ENCODE assay signal across 8 cellular contexts in the genomic region with DNA sequence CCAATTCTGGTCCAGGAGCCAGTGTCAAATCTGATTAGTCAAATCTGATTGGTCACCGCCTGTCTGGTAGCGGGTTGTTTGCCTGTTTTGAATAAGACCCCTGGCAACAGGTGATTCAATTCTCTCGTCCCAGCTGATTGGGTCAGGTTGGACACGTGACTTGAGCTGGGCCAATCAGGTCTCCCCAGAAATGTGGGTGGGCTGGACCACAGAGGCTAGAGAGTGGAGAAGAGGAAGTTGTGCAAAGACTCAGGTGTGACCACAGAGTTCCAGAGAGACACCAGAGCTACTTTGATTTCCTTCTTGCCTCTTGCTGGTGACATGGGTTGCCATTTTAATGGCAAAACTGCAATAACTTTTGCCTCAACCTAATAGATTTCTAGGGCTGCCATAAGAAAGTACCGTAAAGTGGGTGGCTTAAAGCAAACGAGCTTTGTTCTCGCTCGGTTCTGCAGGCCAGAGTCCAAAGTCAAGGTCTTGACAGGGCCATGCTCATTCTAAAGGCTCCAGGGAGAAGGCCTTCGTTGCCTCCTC. TPM values are rescaled to one million over a fixed set of nuclear protein-coding genes. Genes with fewer than 3 reads are reported as not detected.
DNase-seq lines count a peak whose midpoint lies in the region; ATAC-seq, FAIRE-seq and TF ChIP-seq lines count a peak whose summit lies in the region.

No MANE protein-coding gene starts in this region.

- ATAC-seq in GM19468 (IDR thresholded peaks at IDR 0.05; ENCODE audit: extremely low read depth, unreplicated experiment): peak; percentile 18
- peak; percentile 61 for ATAC-seq in HG03565 (IDR thresholded peaks at IDR 0.05; ENCODE audit: unreplicated experiment)
- peak; percentile 91 for ATAC-seq in activated naive CD8-positive, alpha-beta T cell treated with anti-CD3 and anti-CD28 coated beads, Interleukin-2, amount 10 ng/mL, durations not matched to agents 7 days and 5 days (ENCODE audit: low read depth)
- peak; percentile 77 for ATAC-seq in HepG2

- H4K20me1 ChIP-seq in HepG2 (ENCODE audit: insufficient read depth, low read length): no peaks in the 10 kb centered on the region

- POLR2A ChIA-PET in activated naive CD8-positive, alpha-beta T cell treated with anti-CD3 and anti-CD28 coated beads, Interleukin-2, amount 10 ng/mL, durations not matched to agents 7 days and 5 days (lab: Charles Lee): interaction anchor here (0.7 to 1.7 kb wide), 3 partner anchors 15 to 46 kb away, joined by 3 to 6 read pairs (median 4); no protein-coding TSS in a partner anchor
- POLR2A ChIA-PET in HepG2 (lab: Yijun Ruan, JAX): no interaction called here

- peaks cover 28% of the 10 kb centered on the region for H3K27me3 Mint-ChIP-seq in activated naive CD8-positive, alpha-beta T cell treated with anti-CD3 and anti-CD28 coated beads, Interleukin-2, amount 10 ng/mL, durations not matched to agents 7 days and 5 days

- H3K4me2 ChIP-seq in HepG2 (ENCODE audit: low read depth, low read length): peak overlapping the region; percentile 21

- no peaks in the 10 kb centered on the region for H3K79me2 ChIP-seq in HepG2 (ENCODE audit: insufficient read depth, low read length)

- H3K9ac ChIP-seq in HepG2 (ENCODE audit: insufficient read depth, low read depth, low read length): no peak overlapping the region

- no peak for TF ChIP-seq CTCF in HepG2 (CRISPR knock-in tag; IDR thresholded peaks at IDR 0.05)

- H3K4me1 Mint-ChIP-seq in activated naive CD8-positive, alpha-beta T cell treated with anti-CD3 and anti-CD28 coated beads, Interleukin-2, amount 10 ng/mL, durations not matched to agents 7 days and 5 days: peaks cover 43% of the 10 kb centered on the region

- in situ Hi-C loops in HepG2 (cut with HindIII; ENCODE audit: extremely low pct_ligation_motif_present, low pct_unique_long_range_greater_than_20kb): no loop called here

- no peak for TF ChIP-seq EP300 in HepG2 (IDR thresholded peaks at IDR 0.05; ENCODE audit: low read depth in 2 of 2, low read length in 2 of 2)
- no peak for TF ChIP-seq EP300 in HepG2 (CRISPR knock-in tag; IDR thresholded peaks at IDR 0.05; ENCODE audit: borderline replicate concordance)

- no peak overlapping the region for H3K27ac ChIP-seq in HepG2 (ENCODE audit: extremely low read length, insufficient read depth, low read length)

- H3K27me3 ChIP-seq in HepG2 (ENCODE audit: control insufficient read depth in 1 of 2, insufficient read depth in 2 of 2, low read length in 2 of 2): peaks cover 0 to 13% of the 10 kb centered on the region in 2 experiments; a peak in 3 of 5 replicates

- no peak overlapping the region for H2AFZ ChIP-seq in HepG2 (ENCODE audit: low read length)

- H3K4me3 Mint-ChIP-seq in activated naive CD8-positive, alpha-beta T cell treated with anti-CD3 and anti-CD28 coated beads, Interleukin-2, amount 10 ng/mL, durations not matched to agents 7 days and 5 days: peak overlapping the region; percentile 51

- FAIRE-seq in HepG2 (lab: Jason Lieb, UNC): no peak

- peak overlapping the region; percentile 76 for H3K27ac Mint-ChIP-seq in activated naive CD8-positive, alpha-beta T cell treated with anti-CD3 and anti-CD28 coated beads, Interleukin-2, amount 10 ng/mL, durations not matched to agents 7 days and 5 days

- TF ChIP-seq POLR2A in HepG2 (IDR thresholded peaks at IDR 0.05; ENCODE audit: insufficient read depth in 1 of 2, low read depth in 2 of 2, low read length in 2 of 2): no peak

- no peak for TF ChIP-seq RAD21 in HepG2 (CRISPR knock-in tag; IDR thresholded peaks at IDR 0.05)

- DNase-seq in EL (peak; percentile 47), T follicular helper cell (ENCODE audit: low read depth) (peak; percentile 51), HepG2 (ENCODE audit: low spot score) (peak; percentile 71), hepatic stellate cell (ENCODE audit: low spot score) (no peak)
- peak; percentile 85 for DNase-seq in activated naive CD8-positive, alpha-beta T cell treated with anti-CD3 and anti-CD28 coated beads, Interleukin-2, amount 10 ng/mL, durations not matched to agents 7 days and 5 days
- DNase-seq in stimulated activated naive CD4-positive, alpha-beta T cell treated with Interleukin-2 at 50 U/mL for 16 hours (lab: John Stamatoyannopoulos, UW): peak; percentile 68

- H3K9me3 Mint-ChIP-seq in activated naive CD8-positive, alpha-beta T cell treated with anti-CD3 and anti-CD28 coated beads, Interleukin-2, amount 10 ng/mL, durations not matched to agents 7 days and 5 days: peaks cover 2% of the 10 kb centered on the region

- 55% methylated on average over 9 of the region's 9 CpGs for WGBS in HepG2 (ENCODE audit: low lambda C conversion rate)

- CTCF ChIA-PET in HepG2 (lab: Yijun Ruan, JAX; ENCODE audit: low intra/inter-chr PET ratio, low total read pairs): no interaction called here

- H3K36me3 ChIP-seq in HepG2 (replicated peaks in 1 of 2; ENCODE audit: control insufficient read depth in 1 of 2, insufficient read depth in 2 of 2, low read length in 2 of 2): no peaks in the 10 kb centered on the region

- intact Hi-C loops in HepG2 (cut with micrococcal nuclease; ENCODE audit: unreplicated experiment): no loop called here

- peaks cover 8% of the 10 kb centered on the region for H3K36me3 Mint-ChIP-seq in activated naive CD8-positive, alpha-beta T cell treated with anti-CD3 and anti-CD28 coated beads, Interleukin-2, amount 10 ng/mL, durations not matched to agents 7 days and 5 days

- peaks cover 35% of the 10 kb centered on the region for H3K4me1 ChIP-seq in HepG2 (ENCODE audit: insufficient read depth, low read length)

- H3K9me3 ChIP-seq in HepG2 (ENCODE audit: low read length): no peaks in the 10 kb centered on the region

- no peak overlapping the region for H3K4me3 ChIP-seq in HepG2 (replicated peaks in 1 of 3; ENCODE audit: insufficient read depth in 1 of 3, low read depth in 2 of 3, low read length in 3 of 3)

- BruUV-seq in HepG2 (replicated peaks; lab: Mats Ljungman, UMichigan): no TSS peak

RNA-seq across cellular contexts. Expression of a gene that starts 5.4 kb away (rescaled TPM):
- total RNA-seq in activated naive CD8-positive, alpha-beta T cell treated with anti-CD3 and anti-CD28 coated beads, Interleukin-2, amount 10 ng/mL, durations not matched to agents 7 days and 5 days: 1 to 10 TPM; 2.6 to 3.7 TPM
- 0.20 and 1.0 TPM in 2 replicates for total RNA-seq in HepG2 (2016; rRNA removed; fragmentation: Illumina TruSeq; extraction: Trizol)
- 0.26 and 0.30 TPM in 2 replicates for total RNA-seq in HepG2 (2016; cell fraction: cytosol; rRNA removed; fragmentation: Illumina TruSeq; extraction: Trizol; ENCODE audit: low read depth)
- 0.25 and 0.84 TPM in 2 replicates for total RNA-seq in HepG2 (2016; cell fraction: insoluble cytoplasmic fraction; rRNA removed; fragmentation: Illumina TruSeq; extraction: Trizol)
- 0.49 and 0.62 TPM in 2 replicates for total RNA-seq in HepG2 (2016; cell fraction: membrane; rRNA removed; fragmentation: Illumina TruSeq; extraction: Trizol)
- total RNA-seq in HepG2 (2016; cell fraction: nucleus; rRNA removed; fragmentation: Illumina TruSeq; extraction: Trizol): 0.78 and 0.90 TPM in 2 replicates
- polyA plus RNA-seq in HepG2 (2011; rRNA removed): 1.5 and 1.8 TPM in 2 replicates
- 1.0 and 1.7 TPM in 2 replicates for polyA plus RNA-seq in HepG2 (2011; cell fraction: cytosol; rRNA removed)
- 1.2 and 1.4 TPM in 2 replicates for polyA plus RNA-seq in HepG2 (2011; cell fraction: nucleus; rRNA removed)
- 1.5 and 2.6 TPM in 2 replicates for polyA plus RNA-seq in HepG2 (2012)
- polyA plus RNA-seq in HepG2 (2016; cell fraction: cytosol; fragmentation: Illumina TruSeq; extraction: Trizol; ENCODE audit: low read depth): 0.10 and 0.31 TPM in 2 replicates
- polyA plus RNA-seq in HepG2 (2016; cell fraction: insoluble cytoplasmic fraction; fragmentation: Illumina TruSeq; extraction: Trizol; ENCODE audit: low read depth): 0.24 and 0.45 TPM in 2 replicates
- 0.22 and 0.38 TPM in 2 replicates for polyA plus RNA-seq in HepG2 (2016; cell fraction: membrane; fragmentation: Illumina TruSeq; extraction: Trizol; ENCODE audit: low read depth)
- 1.9 and 2.1 TPM in 2 replicates for polyA plus RNA-seq in HepG2 (2016; cell fraction: nucleus; fragmentation: Illumina TruSeq; extraction: Trizol; ENCODE audit: insufficient read depth, low read depth)
- polyA minus RNA-seq in HepG2 (2011; rRNA and poly(A)+ RNA removed; ENCODE audit: low replicate concordance): 1.4 and 15.3 TPM in 2 replicates
- polyA minus RNA-seq in HepG2 (2011; cell fraction: cytosol; rRNA and poly(A)+ RNA removed): 0.40 and 1.7 TPM in 2 replicates
- polyA minus RNA-seq in HepG2 (2011; cell fraction: nucleus; rRNA and poly(A)+ RNA removed): 1.2 and 1.5 TPM in 2 replicates

RNA-seq across cellular contexts. Expression of a gene that starts 34.1 kb away (rescaled TPM):
- 10 to 100 TPM in 1 of 2 experiments, 1 to 10 TPM in 1; 8.7 to 11.6 TPM for total RNA-seq in activated naive CD8-positive, alpha-beta T cell treated with anti-CD3 and anti-CD28 coated beads, Interleukin-2, amount 10 ng/mL, durations not matched to agents 7 days and 5 days
- total RNA-seq in HepG2 (2016; rRNA removed; fragmentation: Illumina TruSeq; extraction: Trizol): not detected in 2 replicates
- not detected in 2 replicates for total RNA-seq in HepG2 (2016; cell fraction: cytosol; rRNA removed; fragmentation: Illumina TruSeq; extraction: Trizol; ENCODE audit: low read depth)
- total RNA-seq in HepG2 (2016; cell fraction: insoluble cytoplasmic fraction; rRNA removed; fragmentation: Illumina TruSeq; extraction: Trizol): not detected in 2 replicates
- not detected in 2 replicates for total RNA-seq in HepG2 (2016; cell fraction: membrane; rRNA removed; fragmentation: Illumina TruSeq; extraction: Trizol)
- not detected in 2 replicates for total RNA-seq in HepG2 (2016; cell fraction: nucleus; rRNA removed; fragmentation: Illumina TruSeq; extraction: Trizol)
- polyA plus RNA-seq in HepG2 (2011; rRNA removed): 0.21 TPM in 1 of 2 replicates, not detected in the other
- 0.18 TPM in 1 of 2 replicates, not detected in the other for polyA plus RNA-seq in HepG2 (2011; cell fraction: cytosol; rRNA removed)
- polyA plus RNA-seq in HepG2 (2011; cell fraction: nucleus; rRNA removed): 0.12 TPM in 1 of 2 replicates, not detected in the other
- polyA plus RNA-seq in HepG2 (2012): 0.16 and 0.45 TPM in 2 replicates
- not detected in 2 replicates for polyA plus RNA-seq in HepG2 (2016; cell fraction: cytosol; fragmentation: Illumina TruSeq; extraction: Trizol; ENCODE audit: low read depth)
- polyA plus RNA-seq in HepG2 (2016; cell fraction: insoluble cytoplasmic fraction; fragmentation: Illumina TruSeq; extraction: Trizol; ENCODE audit: low read depth): not detected in 2 replicates
- 0.09 TPM in 1 of 2 replicates, not detected in the other for polyA plus RNA-seq in HepG2 (2016; cell fraction: membrane; fragmentation: Illumina TruSeq; extraction: Trizol; ENCODE audit: low read depth)
- polyA plus RNA-seq in HepG2 (2016; cell fraction: nucleus; fragmentation: Illumina TruSeq; extraction: Trizol; ENCODE audit: insufficient read depth, low read depth): not detected in 2 replicates
- polyA minus RNA-seq in HepG2 (2011; rRNA and poly(A)+ RNA removed; ENCODE audit: low replicate concordance): 1.1 TPM in 1 of 2 replicates, not detected in the other
- not detected in 2 replicates for polyA minus RNA-seq in HepG2 (2011; cell fraction: cytosol; rRNA and poly(A)+ RNA removed)
- 0.26 TPM in 1 of 2 replicates, not detected in the other for polyA minus RNA-seq in HepG2 (2011; cell fraction: nucleus; rRNA and poly(A)+ RNA removed)

RNA-seq across cellular contexts. Expression of a gene that starts 54.6 kb away (rescaled TPM):
- 100 to 1,000 TPM; 126 to 130 TPM for total RNA-seq in activated naive CD8-positive, alpha-beta T cell treated with anti-CD3 and anti-CD28 coated beads, Interleukin-2, amount 10 ng/mL, durations not matched to agents 7 days and 5 days
- 0.04 TPM in 1 of 2 replicates, not detected in the other for total RNA-seq in HepG2 (2016; rRNA removed; fragmentation: Illumina TruSeq; extraction: Trizol)
- not detected in 2 replicates for total RNA-seq in HepG2 (2016; cell fraction: cytosol; rRNA removed; fragmentation: Illumina TruSeq; extraction: Trizol; ENCODE audit: low read depth)
- 0.15 and 0.17 TPM in 2 replicates for total RNA-seq in HepG2 (2016; cell fraction: insoluble cytoplasmic fraction; rRNA removed; fragmentation: Illumina TruSeq; extraction: Trizol)
- total RNA-seq in HepG2 (2016; cell fraction: membrane; rRNA removed; fragmentation: Illumina TruSeq; extraction: Trizol): 0.21 TPM in 1 of 2 replicates, not detected in the other
- 0.13 TPM in 1 of 2 replicates, not detected in the other for total RNA-seq in HepG2 (2016; cell fraction: nucleus; rRNA removed; fragmentation: Illumina TruSeq; extraction: Trizol)
- 0.73 and 0.90 TPM in 2 replicates for polyA plus RNA-seq in HepG2 (2011; rRNA removed)
- polyA plus RNA-seq in HepG2 (2011; cell fraction: cytosol; rRNA removed): 0.44 and 0.58 TPM in 2 replicates
- 1.4 and 1.9 TPM in 2 replicates for polyA plus RNA-seq in HepG2 (2011; cell fraction: nucleus; rRNA removed)
- 6.9 and 8.3 TPM in 2 replicates for polyA plus RNA-seq in HepG2 (2012)
- 0.07 and 0.09 TPM in 2 replicates for polyA plus RNA-seq in HepG2 (2016; cell fraction: cytosol; fragmentation: Illumina TruSeq; extraction: Trizol; ENCODE audit: low read depth)
- polyA plus RNA-seq in HepG2 (2016; cell fraction: insoluble cytoplasmic fraction; fragmentation: Illumina TruSeq; extraction: Trizol; ENCODE audit: low read depth): 0.15 and 0.23 TPM in 2 replicates
- 0.22 and 0.23 TPM in 2 replicates for polyA plus RNA-seq in HepG2 (2016; cell fraction: membrane; fragmentation: Illumina TruSeq; extraction: Trizol; ENCODE audit: low read depth)
- polyA plus RNA-seq in HepG2 (2016; cell fraction: nucleus; fragmentation: Illumina TruSeq; extraction: Trizol; ENCODE audit: insufficient read depth, low read depth): 0.51 and 1.3 TPM in 2 replicates
- 0.14 and 0.19 TPM in 2 replicates for polyA minus RNA-seq in HepG2 (2011; rRNA and poly(A)+ RNA removed; ENCODE audit: low replicate concordance)
- polyA minus RNA-seq in HepG2 (2011; cell fraction: cytosol; rRNA and poly(A)+ RNA removed): not detected in 2 replicates
- polyA minus RNA-seq in HepG2 (2011; cell fraction: nucleus; rRNA and poly(A)+ RNA removed): 0.13 and 0.87 TPM in 2 replicates

RNA-seq across cellular contexts. Expression of a gene that starts 54.7 kb away (rescaled TPM):
- 1 to 10 TPM; 6.9 to 7.7 TPM for total RNA-seq in activated naive CD8-positive, alpha-beta T cell treated with anti-CD3 and anti-CD28 coated beads, Interleukin-2, amount 10 ng/mL, durations not matched to agents 7 days and 5 days
- total RNA-seq in HepG2 (2016; rRNA removed; fragmentation: Illumina TruSeq; extraction: Trizol): not detected in 2 replicates
- total RNA-seq in HepG2 (2016; cell fraction: cytosol; rRNA removed; fragmentation: Illumina TruSeq; extraction: Trizol; ENCODE audit: low read depth): not detected in 2 replicates
- total RNA-seq in HepG2 (2016; cell fraction: insoluble cytoplasmic fraction; rRNA removed; fragmentation: Illumina TruSeq; extraction: Trizol): not detected in 2 replicates
- not detected in 2 replicates for total RNA-seq in HepG2 (2016; cell fraction: membrane; rRNA removed; fragmentation: Illumina TruSeq; extraction: Trizol)
- total RNA-seq in HepG2 (2016; cell fraction: nucleus; rRNA removed; fragmentation: Illumina TruSeq; extraction: Trizol): not detected in 2 replicates
- 0.13 and 0.51 TPM in 2 replicates for polyA plus RNA-seq in HepG2 (2011; rRNA removed)
- polyA plus RNA-seq in HepG2 (2011; cell fraction: cytosol; rRNA removed): 0.40 and 0.45 TPM in 2 replicates
- 0.80 TPM in 2 replicates for polyA plus RNA-seq in HepG2 (2011; cell fraction: nucleus; rRNA removed)
- 0.37 TPM in 1 of 2 replicates, not detected in the other for polyA plus RNA-seq in HepG2 (2012)
- polyA plus RNA-seq in HepG2 (2016; cell fraction: cytosol; fragmentation: Illumina TruSeq; extraction: Trizol; ENCODE audit: low read depth): not detected in 2 replicates
- not detected in 2 replicates for polyA plus RNA-seq in HepG2 (2016; cell fraction: insoluble cytoplasmic fraction; fragmentation: Illumina TruSeq; extraction: Trizol; ENCODE audit: low read depth)
- not detected in 2 replicates for polyA plus RNA-seq in HepG2 (2016; cell fraction: membrane; fragmentation: Illumina TruSeq; extraction: Trizol; ENCODE audit: low read depth)
- not detected in 2 replicates for polyA plus RNA-seq in HepG2 (2016; cell fraction: nucleus; fragmentation: Illumina TruSeq; extraction: Trizol; ENCODE audit: insufficient read depth, low read depth)
- polyA minus RNA-seq in HepG2 (2011; rRNA and poly(A)+ RNA removed; ENCODE audit: low replicate concordance): 0.22 and 1.2 TPM in 2 replicates
- polyA minus RNA-seq in HepG2 (2011; cell fraction: cytosol; rRNA and poly(A)+ RNA removed): not detected in 2 replicates
- polyA minus RNA-seq in HepG2 (2011; cell fraction: nucleus; rRNA and poly(A)+ RNA removed): not detected in 2 replicates

Comparison
In these comparisons a context has a peak if more than half of its experiments do, and no peak if none do; other contexts are left out.
1. ATAC-seq: peak in every context shown above with its lines; median percentile 91 in activated naive CD8-positive, alpha-beta T cell treated with anti-CD3 and anti-CD28 coated beads, Interleukin-2, amount 10 ng/mL, durations not matched to agents 7 days and 5 days; 77 in HepG2; 61 in HG03565; 18 in GM19468.
2. RNA of a gene that starts 34.1 kb away (total RNA-seq): 8.7 to 11.6 TPM in activated naive CD8-positive, alpha-beta T cell treated with anti-CD3 and anti-CD28 coated beads, Interleukin-2, amount 10 ng/mL, durations not matched to agents 7 days and 5 days; not detected in HepG2; every median in the first group is over 4 times any median in the second.
3. RNA of a gene that starts 54.6 kb away (total RNA-seq): 126 to 130 TPM in activated naive CD8-positive, alpha-beta T cell treated with anti-CD3 and anti-CD28 coated beads, Interleukin-2, amount 10 ng/mL, durations not matched to agents 7 days and 5 days; 0.04 to 0.21 TPM in HepG2; every median in the first group is over 100 times any median in the second.